In the genomic region with DNA sequence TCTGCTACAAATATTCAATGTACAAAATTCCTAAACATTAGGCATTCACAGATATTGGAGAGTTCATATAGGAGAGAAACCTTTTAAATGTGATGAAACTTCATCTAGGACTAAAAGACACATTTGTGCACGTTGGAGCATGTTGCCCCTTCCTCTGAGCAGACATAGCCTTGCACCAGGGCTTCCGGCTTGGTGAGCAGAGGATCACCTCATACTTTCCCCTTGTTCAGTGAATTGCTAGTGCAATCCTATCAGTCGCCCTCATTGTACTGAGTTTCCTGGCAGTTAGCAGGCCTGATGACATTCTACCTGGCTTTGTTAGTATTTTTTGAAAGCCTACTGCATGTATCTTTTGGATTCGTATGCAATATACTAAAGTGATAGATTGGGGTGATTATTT, we compare ENCODE assay signal across 1 cellular context.
TF ChIP-seq lines count a peak whose summit lies in the region.

No MANE protein-coding gene starts in this region.

TF ChIP-seq in H1, 55 proteins besides CTCF, POLR2A, EP300 and RAD21 (continued from another document):
- TF ChIP-seq, protein P1, sequence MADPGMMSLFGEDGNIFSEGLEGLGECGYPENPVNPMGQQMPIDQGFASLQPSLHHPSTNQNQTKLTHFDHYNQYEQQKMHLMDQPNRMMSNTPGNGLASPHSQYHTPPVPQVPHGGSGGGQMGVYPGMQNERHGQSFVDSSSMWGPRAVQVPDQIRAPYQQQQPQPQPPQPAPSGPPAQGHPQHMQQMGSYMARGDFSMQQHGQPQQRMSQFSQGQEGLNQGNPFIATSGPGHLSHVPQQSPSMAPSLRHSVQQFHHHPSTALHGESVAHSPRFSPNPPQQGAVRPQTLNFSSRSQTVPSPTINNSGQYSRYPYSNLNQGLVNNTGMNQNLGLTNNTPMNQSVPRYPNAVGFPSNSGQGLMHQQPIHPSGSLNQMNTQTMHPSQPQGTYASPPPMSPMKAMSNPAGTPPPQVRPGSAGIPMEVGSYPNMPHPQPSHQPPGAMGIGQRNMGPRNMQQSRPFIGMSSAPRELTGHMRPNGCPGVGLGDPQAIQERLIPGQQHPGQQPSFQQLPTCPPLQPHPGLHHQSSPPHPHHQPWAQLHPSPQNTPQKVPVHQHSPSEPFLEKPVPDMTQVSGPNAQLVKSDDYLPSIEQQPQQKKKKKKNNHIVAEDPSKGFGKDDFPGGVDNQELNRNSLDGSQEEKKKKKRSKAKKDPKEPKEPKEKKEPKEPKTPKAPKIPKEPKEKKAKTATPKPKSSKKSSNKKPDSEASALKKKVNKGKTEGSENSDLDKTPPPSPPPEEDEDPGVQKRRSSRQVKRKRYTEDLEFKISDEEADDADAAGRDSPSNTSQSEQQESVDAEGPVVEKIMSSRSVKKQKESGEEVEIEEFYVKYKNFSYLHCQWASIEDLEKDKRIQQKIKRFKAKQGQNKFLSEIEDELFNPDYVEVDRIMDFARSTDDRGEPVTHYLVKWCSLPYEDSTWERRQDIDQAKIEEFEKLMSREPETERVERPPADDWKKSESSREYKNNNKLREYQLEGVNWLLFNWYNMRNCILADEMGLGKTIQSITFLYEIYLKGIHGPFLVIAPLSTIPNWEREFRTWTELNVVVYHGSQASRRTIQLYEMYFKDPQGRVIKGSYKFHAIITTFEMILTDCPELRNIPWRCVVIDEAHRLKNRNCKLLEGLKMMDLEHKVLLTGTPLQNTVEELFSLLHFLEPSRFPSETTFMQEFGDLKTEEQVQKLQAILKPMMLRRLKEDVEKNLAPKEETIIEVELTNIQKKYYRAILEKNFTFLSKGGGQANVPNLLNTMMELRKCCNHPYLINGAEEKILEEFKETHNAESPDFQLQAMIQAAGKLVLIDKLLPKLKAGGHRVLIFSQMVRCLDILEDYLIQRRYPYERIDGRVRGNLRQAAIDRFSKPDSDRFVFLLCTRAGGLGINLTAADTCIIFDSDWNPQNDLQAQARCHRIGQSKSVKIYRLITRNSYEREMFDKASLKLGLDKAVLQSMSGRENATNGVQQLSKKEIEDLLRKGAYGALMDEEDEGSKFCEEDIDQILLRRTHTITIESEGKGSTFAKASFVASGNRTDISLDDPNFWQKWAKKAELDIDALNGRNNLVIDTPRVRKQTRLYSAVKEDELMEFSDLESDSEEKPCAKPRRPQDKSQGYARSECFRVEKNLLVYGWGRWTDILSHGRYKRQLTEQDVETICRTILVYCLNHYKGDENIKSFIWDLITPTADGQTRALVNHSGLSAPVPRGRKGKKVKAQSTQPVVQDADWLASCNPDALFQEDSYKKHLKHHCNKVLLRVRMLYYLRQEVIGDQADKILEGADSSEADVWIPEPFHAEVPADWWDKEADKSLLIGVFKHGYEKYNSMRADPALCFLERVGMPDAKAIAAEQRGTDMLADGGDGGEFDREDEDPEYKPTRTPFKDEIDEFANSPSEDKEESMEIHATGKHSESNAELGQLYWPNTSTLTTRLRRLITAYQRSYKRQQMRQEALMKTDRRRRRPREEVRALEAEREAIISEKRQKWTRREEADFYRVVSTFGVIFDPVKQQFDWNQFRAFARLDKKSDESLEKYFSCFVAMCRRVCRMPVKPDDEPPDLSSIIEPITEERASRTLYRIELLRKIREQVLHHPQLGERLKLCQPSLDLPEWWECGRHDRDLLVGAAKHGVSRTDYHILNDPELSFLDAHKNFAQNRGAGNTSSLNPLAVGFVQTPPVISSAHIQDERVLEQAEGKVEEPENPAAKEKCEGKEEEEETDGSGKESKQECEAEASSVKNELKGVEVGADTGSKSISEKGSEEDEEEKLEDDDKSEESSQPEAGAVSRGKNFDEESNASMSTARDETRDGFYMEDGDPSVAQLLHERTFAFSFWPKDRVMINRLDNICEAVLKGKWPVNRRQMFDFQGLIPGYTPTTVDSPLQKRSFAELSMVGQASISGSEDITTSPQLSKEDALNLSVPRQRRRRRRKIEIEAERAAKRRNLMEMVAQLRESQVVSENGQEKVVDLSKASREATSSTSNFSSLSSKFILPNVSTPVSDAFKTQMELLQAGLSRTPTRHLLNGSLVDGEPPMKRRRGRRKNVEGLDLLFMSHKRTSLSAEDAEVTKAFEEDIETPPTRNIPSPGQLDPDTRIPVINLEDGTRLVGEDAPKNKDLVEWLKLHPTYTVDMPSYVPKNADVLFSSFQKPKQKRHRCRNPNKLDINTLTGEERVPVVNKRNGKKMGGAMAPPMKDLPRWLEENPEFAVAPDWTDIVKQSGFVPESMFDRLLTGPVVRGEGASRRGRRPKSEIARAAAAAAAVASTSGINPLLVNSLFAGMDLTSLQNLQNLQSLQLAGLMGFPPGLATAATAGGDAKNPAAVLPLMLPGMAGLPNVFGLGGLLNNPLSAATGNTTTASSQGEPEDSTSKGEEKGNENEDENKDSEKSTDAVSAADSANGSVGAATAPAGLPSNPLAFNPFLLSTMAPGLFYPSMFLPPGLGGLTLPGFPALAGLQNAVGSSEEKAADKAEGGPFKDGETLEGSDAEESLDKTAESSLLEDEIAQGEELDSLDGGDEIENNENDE (IDR thresholded peaks at IDR 0.05; ENCODE audit: insufficient replicate concordance, low read length): no peak
- TF ChIP-seq TBP (IDR thresholded peaks at IDR 0.05; ENCODE audit: low read depth, low read length) (no peak), MAFK (IDR thresholded peaks at IDR 0.05; ENCODE audit: low read depth, low read length) (no peak)
